ENCODE assay signal across 1 cellular context in the genomic region with DNA sequence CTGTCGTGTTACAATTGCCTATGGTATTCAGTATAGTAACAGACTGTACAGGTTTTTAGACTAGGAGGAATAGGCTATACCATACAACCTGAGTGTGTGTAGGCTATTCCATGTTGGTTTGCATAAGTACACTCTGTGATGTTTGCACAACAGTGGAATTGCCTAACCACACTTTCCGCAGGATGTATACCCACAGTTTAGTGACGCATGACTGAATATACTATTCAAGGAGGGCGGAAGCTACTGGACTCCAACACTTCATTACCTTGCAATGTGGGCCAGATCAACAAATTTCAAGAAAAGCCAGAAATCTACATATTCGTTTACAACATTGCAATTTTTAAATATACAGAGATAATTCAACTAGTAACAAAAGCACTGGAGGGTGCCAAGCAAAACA.
TF ChIP-seq lines count a peak whose summit lies in the region.

No MANE protein-coding gene starts in this region.

TF ChIP-seq in HepG2, 621 proteins besides CTCF, POLR2A, EP300 and RAD21 (continued from another document and continues in another):
- no peak for TF ChIP-seq MBNL3 (CRISPR knock-in tag; conservative IDR thresholded peaks at IDR 0.05)
- TF ChIP-seq, protein P1, sequence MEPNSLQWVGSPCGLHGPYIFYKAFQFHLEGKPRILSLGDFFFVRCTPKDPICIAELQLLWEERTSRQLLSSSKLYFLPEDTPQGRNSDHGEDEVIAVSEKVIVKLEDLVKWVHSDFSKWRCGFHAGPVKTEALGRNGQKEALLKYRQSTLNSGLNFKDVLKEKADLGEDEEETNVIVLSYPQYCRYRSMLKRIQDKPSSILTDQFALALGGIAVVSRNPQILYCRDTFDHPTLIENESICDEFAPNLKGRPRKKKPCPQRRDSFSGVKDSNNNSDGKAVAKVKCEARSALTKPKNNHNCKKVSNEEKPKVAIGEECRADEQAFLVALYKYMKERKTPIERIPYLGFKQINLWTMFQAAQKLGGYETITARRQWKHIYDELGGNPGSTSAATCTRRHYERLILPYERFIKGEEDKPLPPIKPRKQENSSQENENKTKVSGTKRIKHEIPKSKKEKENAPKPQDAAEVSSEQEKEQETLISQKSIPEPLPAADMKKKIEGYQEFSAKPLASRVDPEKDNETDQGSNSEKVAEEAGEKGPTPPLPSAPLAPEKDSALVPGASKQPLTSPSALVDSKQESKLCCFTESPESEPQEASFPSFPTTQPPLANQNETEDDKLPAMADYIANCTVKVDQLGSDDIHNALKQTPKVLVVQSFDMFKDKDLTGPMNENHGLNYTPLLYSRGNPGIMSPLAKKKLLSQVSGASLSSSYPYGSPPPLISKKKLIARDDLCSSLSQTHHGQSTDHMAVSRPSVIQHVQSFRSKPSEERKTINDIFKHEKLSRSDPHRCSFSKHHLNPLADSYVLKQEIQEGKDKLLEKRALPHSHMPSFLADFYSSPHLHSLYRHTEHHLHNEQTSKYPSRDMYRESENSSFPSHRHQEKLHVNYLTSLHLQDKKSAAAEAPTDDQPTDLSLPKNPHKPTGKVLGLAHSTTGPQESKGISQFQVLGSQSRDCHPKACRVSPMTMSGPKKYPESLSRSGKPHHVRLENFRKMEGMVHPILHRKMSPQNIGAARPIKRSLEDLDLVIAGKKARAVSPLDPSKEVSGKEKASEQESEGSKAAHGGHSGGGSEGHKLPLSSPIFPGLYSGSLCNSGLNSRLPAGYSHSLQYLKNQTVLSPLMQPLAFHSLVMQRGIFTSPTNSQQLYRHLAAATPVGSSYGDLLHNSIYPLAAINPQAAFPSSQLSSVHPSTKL (CRISPR knock-in tag; IDR thresholded peaks at IDR 0.05) = peak; percentile 55; the same call in 1 of the 2 replicates
- TF ChIP-seq ZNF138 (CRISPR knock-in tag; IDR thresholded peaks at IDR 0.05; ENCODE audit: low read depth) = no peak
- TF ChIP-seq XRCC5 (optimal IDR thresholded peaks at IDR 0.05; ENCODE audit: low read length) = no peak
- TF ChIP-seq NFE2L1 (CRISPR knock-in tag; IDR thresholded peaks at IDR 0.05; ENCODE audit: borderline replicate concordance) = no peak
- TF ChIP-seq, protein P2, sequence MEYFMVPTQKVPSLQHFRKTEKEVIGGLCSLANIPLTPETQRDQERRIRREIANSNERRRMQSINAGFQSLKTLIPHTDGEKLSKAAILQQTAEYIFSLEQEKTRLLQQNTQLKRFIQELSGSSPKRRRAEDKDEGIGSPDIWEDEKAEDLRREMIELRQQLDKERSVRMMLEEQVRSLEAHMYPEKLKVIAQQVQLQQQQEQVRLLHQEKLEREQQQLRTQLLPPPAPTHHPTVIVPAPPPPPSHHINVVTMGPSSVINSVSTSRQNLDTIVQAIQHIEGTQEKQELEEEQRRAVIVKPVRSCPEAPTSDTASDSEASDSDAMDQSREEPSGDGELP (IDR thresholded peaks at IDR 0.05; ENCODE audit: borderline replicate concordance, low read depth) = no peak
- TF ChIP-seq NCOA1 (CRISPR knock-in tag; IDR thresholded peaks at IDR 0.05) = no peak
- no peak for TF ChIP-seq MED1 (CRISPR knock-in tag; IDR thresholded peaks at IDR 0.05)
- no peak for TF ChIP-seq FOXP1 (IDR thresholded peaks at IDR 0.05)
- TF ChIP-seq FOXP1 (CRISPR knock-in tag; IDR thresholded peaks at IDR 0.05) = peak; percentile 44
- no peak for TF ChIP-seq GABPA (IDR thresholded peaks at IDR 0.05; ENCODE audit: low read depth, low read length)
- peak; percentile 40; the same call in 1 of the 2 replicates for TF ChIP-seq GABPA (CRISPR knock-in tag; IDR thresholded peaks at IDR 0.05; ENCODE audit: low read depth)
- no peak for TF ChIP-seq TSC22D2 (CRISPR knock-in tag; IDR thresholded peaks at IDR 0.05; ENCODE audit: borderline replicate concordance)
- TF ChIP-seq SAFB2 (CRISPR knock-in tag; IDR thresholded peaks at IDR 0.05; ENCODE audit: borderline replicate concordance, low read depth) = no peak
- TF ChIP-seq TAF1 (CRISPR knock-in tag; IDR thresholded peaks at IDR 0.05) = no peak
- no peak for TF ChIP-seq RFX3 (CRISPR knock-in tag; IDR thresholded peaks at IDR 0.05)
- no peak for TF ChIP-seq ZNF749 (CRISPR knock-in tag; IDR thresholded peaks at IDR 0.05; ENCODE audit: borderline replicate concordance)
- TF ChIP-seq SRSF1 (optimal IDR thresholded peaks at IDR 0.05; ENCODE audit: low read depth, low read length) = no peak
- TF ChIP-seq ZNF44 (CRISPR knock-in tag; IDR thresholded peaks at IDR 0.05) = no peak
- TF ChIP-seq CEBPG (CRISPR knock-in tag; IDR thresholded peaks at IDR 0.05) = peak; percentile 83
- TF ChIP-seq ZNF367 (CRISPR knock-in tag; IDR thresholded peaks at IDR 0.05; ENCODE audit: borderline replicate concordance) = no peak
- TF ChIP-seq SAP130 (CRISPR knock-in tag; IDR thresholded peaks at IDR 0.05; ENCODE audit: low read depth) = no peak
- no peak for TF ChIP-seq ASH2L (IDR thresholded peaks at IDR 0.05; ENCODE audit: insufficient read length, low read depth, low read length)
- TF ChIP-seq HNRNPUL1 (IDR thresholded peaks at IDR 0.05; ENCODE audit: low read depth, low read length) = no peak
- no peak for TF ChIP-seq KLF9 (CRISPR knock-in tag; IDR thresholded peaks at IDR 0.05; ENCODE audit: low read depth)
- TF ChIP-seq, protein P3, sequence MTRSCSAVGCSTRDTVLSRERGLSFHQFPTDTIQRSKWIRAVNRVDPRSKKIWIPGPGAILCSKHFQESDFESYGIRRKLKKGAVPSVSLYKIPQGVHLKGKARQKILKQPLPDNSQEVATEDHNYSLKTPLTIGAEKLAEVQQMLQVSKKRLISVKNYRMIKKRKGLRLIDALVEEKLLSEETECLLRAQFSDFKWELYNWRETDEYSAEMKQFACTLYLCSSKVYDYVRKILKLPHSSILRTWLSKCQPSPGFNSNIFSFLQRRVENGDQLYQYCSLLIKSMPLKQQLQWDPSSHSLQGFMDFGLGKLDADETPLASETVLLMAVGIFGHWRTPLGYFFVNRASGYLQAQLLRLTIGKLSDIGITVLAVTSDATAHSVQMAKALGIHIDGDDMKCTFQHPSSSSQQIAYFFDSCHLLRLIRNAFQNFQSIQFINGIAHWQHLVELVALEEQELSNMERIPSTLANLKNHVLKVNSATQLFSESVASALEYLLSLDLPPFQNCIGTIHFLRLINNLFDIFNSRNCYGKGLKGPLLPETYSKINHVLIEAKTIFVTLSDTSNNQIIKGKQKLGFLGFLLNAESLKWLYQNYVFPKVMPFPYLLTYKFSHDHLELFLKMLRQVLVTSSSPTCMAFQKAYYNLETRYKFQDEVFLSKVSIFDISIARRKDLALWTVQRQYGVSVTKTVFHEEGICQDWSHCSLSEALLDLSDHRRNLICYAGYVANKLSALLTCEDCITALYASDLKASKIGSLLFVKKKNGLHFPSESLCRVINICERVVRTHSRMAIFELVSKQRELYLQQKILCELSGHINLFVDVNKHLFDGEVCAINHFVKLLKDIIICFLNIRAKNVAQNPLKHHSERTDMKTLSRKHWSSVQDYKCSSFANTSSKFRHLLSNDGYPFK (CRISPR knock-in tag; IDR thresholded peaks at IDR 0.05; ENCODE audit: borderline replicate concordance) = no peak
- TF ChIP-seq, protein P4, sequence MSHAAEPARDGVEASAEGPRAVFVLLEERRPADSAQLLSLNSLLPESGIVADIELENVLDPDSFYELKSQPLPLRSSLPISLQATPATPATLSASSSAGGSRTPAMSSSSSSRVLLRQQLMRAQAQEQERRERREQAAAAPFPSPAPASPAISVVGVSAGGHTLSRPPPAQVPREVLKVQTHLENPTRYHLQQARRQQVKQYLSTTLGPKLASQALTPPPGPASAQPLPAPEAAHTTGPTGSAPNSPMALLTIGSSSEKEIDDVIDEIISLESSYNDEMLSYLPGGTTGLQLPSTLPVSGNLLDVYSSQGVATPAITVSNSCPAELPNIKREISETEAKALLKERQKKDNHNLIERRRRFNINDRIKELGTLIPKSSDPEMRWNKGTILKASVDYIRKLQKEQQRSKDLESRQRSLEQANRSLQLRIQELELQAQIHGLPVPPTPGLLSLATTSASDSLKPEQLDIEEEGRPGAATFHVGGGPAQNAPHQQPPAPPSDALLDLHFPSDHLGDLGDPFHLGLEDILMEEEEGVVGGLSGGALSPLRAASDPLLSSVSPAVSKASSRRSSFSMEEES (CRISPR knock-in tag; IDR thresholded peaks at IDR 0.05) = no peak
- TF ChIP-seq NFYB (CRISPR knock-in tag; IDR thresholded peaks at IDR 0.05) = no peak
- TF ChIP-seq JDP2 (CRISPR knock-in tag; IDR thresholded peaks at IDR 0.05; ENCODE audit: borderline replicate concordance) = no peak
- peak; percentile 51 for TF ChIP-seq FOXA3 (CRISPR knock-in tag; IDR thresholded peaks at IDR 0.05)
- TF ChIP-seq GABPB1 (CRISPR knock-in tag; IDR thresholded peaks at IDR 0.05) = 0 out of 2 replicates have a peak, but pooled peaks have one; percentile 19
- no peak for TF ChIP-seq ZNF839 (CRISPR knock-in tag; IDR thresholded peaks at IDR 0.05; ENCODE audit: borderline replicate concordance)
- no peak for TF ChIP-seq AGO1 (IDR thresholded peaks at IDR 0.05; ENCODE audit: low read depth, low read length, poor library complexity, severe bottlenecking)
- no peak for TF ChIP-seq KLF12 (CRISPR knock-in tag; IDR thresholded peaks at IDR 0.05; ENCODE audit: borderline replicate concordance)
- TF ChIP-seq MAZ (IDR thresholded peaks at IDR 0.05; ENCODE audit: borderline replicate concordance, low read depth, low read length) = no peak
- no peak for TF ChIP-seq MAZ (CRISPR knock-in tag; IDR thresholded peaks at IDR 0.05; ENCODE audit: low read depth)
- TF ChIP-seq CC2D1A (CRISPR knock-in tag; IDR thresholded peaks at IDR 0.05) = no peak
- no peak for TF ChIP-seq FOXA1 (IDR thresholded peaks at IDR 0.05)
- peak; percentile 82 for TF ChIP-seq FOXA1 (CRISPR knock-in tag; IDR thresholded peaks at IDR 0.05)
- TF ChIP-seq HOXA5 (CRISPR knock-in tag; IDR thresholded peaks at IDR 0.05) = no peak
- no peak for TF ChIP-seq ZNF343 (CRISPR knock-in tag; IDR thresholded peaks at IDR 0.05)
- no peak for TF ChIP-seq SIN3A (IDR thresholded peaks at IDR 0.05; ENCODE audit: borderline replicate concordance, low read depth, low read length)
- TF ChIP-seq ZNF430 (CRISPR knock-in tag; IDR thresholded peaks at IDR 0.05) = no peak
- TF ChIP-seq, protein P5, sequence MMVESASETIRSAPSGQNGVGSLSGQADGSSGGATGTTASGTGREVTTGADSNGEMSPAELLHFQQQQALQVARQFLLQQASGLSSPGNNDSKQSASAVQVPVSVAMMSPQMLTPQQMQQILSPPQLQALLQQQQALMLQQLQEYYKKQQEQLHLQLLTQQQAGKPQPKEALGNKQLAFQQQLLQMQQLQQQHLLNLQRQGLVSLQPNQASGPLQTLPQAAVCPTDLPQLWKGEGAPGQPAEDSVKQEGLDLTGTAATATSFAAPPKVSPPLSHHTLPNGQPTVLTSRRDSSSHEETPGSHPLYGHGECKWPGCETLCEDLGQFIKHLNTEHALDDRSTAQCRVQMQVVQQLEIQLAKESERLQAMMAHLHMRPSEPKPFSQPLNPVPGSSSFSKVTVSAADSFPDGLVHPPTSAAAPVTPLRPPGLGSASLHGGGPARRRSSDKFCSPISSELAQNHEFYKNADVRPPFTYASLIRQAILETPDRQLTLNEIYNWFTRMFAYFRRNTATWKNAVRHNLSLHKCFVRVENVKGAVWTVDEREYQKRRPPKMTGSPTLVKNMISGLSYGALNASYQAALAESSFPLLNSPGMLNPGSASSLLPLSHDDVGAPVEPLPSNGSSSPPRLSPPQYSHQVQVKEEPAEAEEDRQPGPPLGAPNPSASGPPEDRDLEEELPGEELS (CRISPR knock-in tag; IDR thresholded peaks at IDR 0.05) = peak; percentile 30; the same call in 1 of the 2 replicates
- TF ChIP-seq SUZ12 (IDR thresholded peaks at IDR 0.05; ENCODE audit: low read depth, low read length) = no peak
- TF ChIP-seq, protein P6, sequence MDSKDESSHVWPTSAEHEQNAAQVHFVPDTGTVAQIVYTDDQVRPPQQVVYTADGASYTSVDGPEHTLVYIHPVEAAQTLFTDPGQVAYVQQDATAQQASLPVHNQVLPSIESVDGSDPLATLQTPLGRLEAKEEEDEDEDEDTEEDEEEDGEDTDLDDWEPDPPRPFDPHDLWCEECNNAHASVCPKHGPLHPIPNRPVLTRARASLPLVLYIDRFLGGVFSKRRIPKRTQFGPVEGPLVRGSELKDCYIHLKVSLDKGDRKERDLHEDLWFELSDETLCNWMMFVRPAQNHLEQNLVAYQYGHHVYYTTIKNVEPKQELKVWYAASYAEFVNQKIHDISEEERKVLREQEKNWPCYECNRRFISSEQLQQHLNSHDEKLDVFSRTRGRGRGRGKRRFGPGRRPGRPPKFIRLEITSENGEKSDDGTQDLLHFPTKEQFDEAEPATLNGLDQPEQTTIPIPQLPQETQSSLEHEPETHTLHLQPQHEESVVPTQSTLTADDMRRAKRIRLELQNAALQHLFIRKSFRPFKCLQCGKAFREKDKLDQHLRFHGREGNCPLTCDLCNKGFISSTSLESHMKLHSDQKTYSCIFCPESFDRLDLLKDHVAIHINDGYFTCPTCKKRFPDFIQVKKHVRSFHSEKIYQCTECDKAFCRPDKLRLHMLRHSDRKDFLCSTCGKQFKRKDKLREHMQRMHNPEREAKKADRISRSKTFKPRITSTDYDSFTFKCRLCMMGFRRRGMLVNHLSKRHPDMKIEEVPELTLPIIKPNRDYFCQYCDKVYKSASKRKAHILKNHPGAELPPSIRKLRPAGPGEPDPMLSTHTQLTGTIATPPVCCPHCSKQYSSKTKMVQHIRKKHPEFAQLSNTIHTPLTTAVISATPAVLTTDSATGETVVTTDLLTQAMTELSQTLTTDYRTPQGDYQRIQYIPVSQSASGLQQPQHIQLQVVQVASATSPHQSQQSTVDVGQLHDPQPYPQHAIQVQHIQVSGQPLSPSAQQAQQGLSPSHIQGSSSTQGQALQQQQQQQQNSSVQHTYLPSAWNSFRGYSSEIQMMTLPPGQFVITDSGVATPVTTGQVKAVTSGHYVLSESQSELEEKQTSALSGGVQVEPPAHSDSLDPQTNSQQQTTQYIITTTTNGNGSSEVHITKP (CRISPR knock-in tag; IDR thresholded peaks at IDR 0.05; ENCODE audit: low read depth) = 0 out of 2 replicates have a peak, but pooled peaks have one; percentile 46
- no peak for TF ChIP-seq NCOR1 (IDR thresholded peaks at IDR 0.05; ENCODE audit: borderline replicate concordance, low read length)
- TF ChIP-seq, protein P7, sequence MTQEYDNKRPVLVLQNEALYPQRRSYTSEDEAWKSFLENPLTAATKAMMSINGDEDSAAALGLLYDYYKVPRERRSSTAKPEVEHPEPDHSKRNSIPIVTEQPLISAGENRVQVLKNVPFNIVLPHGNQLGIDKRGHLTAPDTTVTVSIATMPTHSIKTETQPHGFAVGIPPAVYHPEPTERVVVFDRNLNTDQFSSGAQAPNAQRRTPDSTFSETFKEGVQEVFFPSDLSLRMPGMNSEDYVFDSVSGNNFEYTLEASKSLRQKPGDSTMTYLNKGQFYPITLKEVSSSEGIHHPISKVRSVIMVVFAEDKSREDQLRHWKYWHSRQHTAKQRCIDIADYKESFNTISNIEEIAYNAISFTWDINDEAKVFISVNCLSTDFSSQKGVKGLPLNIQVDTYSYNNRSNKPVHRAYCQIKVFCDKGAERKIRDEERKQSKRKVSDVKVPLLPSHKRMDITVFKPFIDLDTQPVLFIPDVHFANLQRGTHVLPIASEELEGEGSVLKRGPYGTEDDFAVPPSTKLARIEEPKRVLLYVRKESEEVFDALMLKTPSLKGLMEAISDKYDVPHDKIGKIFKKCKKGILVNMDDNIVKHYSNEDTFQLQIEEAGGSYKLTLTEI (CRISPR knock-in tag; conservative IDR thresholded peaks at IDR 0.05) = no peak
- peak; percentile 53; the same call in 1 of the 2 replicates for TF ChIP-seq ZNF12 (CRISPR knock-in tag; IDR thresholded peaks at IDR 0.05)
- TF ChIP-seq ATF7 (IDR thresholded peaks at IDR 0.05) = no peak
- no peak for TF ChIP-seq ATF7 (CRISPR knock-in tag; IDR thresholded peaks at IDR 0.05)
- TF ChIP-seq ETV5 (CRISPR knock-in tag; IDR thresholded peaks at IDR 0.05; ENCODE audit: borderline replicate concordance) = peak; percentile 70
